ENCODE assay signal across 8 cellular contexts in the genomic region with DNA sequence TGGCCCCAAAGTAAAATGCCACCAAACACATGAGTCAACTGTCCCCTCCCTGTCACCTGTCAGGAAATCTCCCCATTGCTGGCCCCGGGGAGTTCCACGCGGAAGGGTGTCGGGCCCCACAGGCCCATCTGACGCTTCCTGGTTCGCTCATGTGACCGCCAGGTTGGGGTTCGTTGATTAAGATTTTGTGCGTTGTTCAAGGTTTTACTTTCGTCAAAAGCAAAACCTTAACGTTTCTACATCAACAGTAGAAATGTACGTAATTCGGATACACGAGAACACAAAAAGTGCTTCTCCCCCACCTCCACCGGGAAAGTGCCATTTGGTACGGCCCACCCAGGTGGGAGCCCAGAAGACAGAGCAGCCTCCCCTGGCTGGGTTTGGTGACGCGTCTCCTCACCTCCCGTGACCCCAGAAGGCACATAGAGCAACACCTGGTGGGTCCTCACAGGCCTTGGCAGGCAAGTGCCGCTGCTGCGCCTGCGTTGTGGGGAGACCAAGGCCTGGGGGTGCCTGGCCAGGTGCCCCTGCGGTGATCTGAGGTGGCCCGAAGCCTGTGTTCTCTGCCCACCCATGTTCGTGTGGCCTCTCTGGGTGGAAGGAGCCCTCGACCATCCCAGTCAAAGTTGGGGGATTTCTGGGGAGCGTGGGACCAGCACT.
DNase-seq lines count a peak whose midpoint lies in the region; ATAC-seq and TF ChIP-seq lines count a peak whose summit lies in the region.

No MANE protein-coding gene starts in this region.

- no peaks in the 10 kb centered on the region for H3K9me3 ChIP-seq in mammary epithelial cell (replicated peaks; ENCODE audit: insufficient read depth, low read length)

- H3K9me3 Mint-ChIP-seq in memory B cell, result no peaks in the 10 kb centered on the region

- CTCF ChIA-PET in mammary epithelial cell (lab: Charles Lee; ENCODE audit: low non-redundant PET), result no interaction called here

- dilution Hi-C loops in mammary epithelial cell (cut with HindIII; ENCODE audit: low sequenced_read_pairs), result loop anchor here (5.0 kb wide), 4 partner anchors 53 to 427 kb away; no protein-coding TSS in a partner anchor

- no peak overlapping the region for H3K27ac ChIP-seq in mammary epithelial cell (ENCODE audit: insufficient read depth, low read depth, low read length)

- no peak overlapping the region for H3K4me3 ChIP-seq in mammary epithelial cell (replicated peaks in 1 of 3; ENCODE audit: insufficient read depth in 1 of 3, low read depth in 2 of 3, low read length in 3 of 3)

- H3K79me2 ChIP-seq in mammary epithelial cell (ENCODE audit: insufficient read depth, low read length), result no peaks in the 10 kb centered on the region

- H3K9ac ChIP-seq in mammary epithelial cell (ENCODE audit: insufficient read depth, low read length), result no peak overlapping the region

- peaks cover 6% of the 10 kb centered on the region for H3K36me3 Mint-ChIP-seq in memory B cell

- ATAC-seq in HG02759 (IDR thresholded peaks at IDR 0.05; ENCODE audit: unreplicated experiment) (peak; percentile 33), memory B cell (ENCODE audit: low read depth) (peak; percentile 69), HG03457 (IDR thresholded peaks at IDR 0.05; ENCODE audit: unreplicated experiment) (no peak), left ventricle myocardium superior (no peak)

- no TSS peak for BruUV-seq in mammary epithelial cell (replicated peaks; lab: Mats Ljungman, UMichigan)

- peak overlapping the region; percentile 97 for H3K4me3 Mint-ChIP-seq in memory B cell

- peaks cover 40% of the 10 kb centered on the region for H3K4me1 Mint-ChIP-seq in memory B cell

- in situ Hi-C loops in GM13976 (cut with MboI; ENCODE audit: low sequenced_read_pairs, unreplicated experiment), result no loop called here
- in situ Hi-C loops in mammary epithelial cell (cut with MboI; ENCODE audit: low sequenced_read_pairs in 2 of 2), result no loop called here

- H3K4me1 ChIP-seq in mammary epithelial cell (ENCODE audit: insufficient read depth, low read length), result no peaks in the 10 kb centered on the region

- DNase-seq in GM13976 (ENCODE audit: low spot score), result peak; percentile 87
- peak; percentile 53 for DNase-seq in activated CD4-positive, alpha-beta T cell treated with anti-CD3 and anti-CD28 coated beads for 48 hours
- peak; percentile 90 to 94 for DNase-seq in memory B cell (ENCODE audit: low spot score in 2 of 2)
- DNase-seq in left ventricle myocardium superior, result no peak
- no peak for DNase-seq in mammary epithelial cell
- no peak for DNase-seq in SKM-1 treated with dmso at 0.1 percent for 144 hours (lab: John Stamatoyannopoulos, UW; ENCODE audit: unreplicated experiment)

- H3K27ac Mint-ChIP-seq in memory B cell, result peak overlapping the region; percentile 100

- no peak overlapping the region for H3K4me2 ChIP-seq in mammary epithelial cell (ENCODE audit: insufficient read depth, low read depth, low read length)

- WGBS in mammary epithelial cell (ENCODE audit: low coverage, missing lambda C conversion rate), result 98% methylated on average over 21 of the region's 27 CpGs

- intact Hi-C loops in left ventricle myocardium superior (cut with micrococcal nuclease) (no loop called here), mammary epithelial cell (cut with micrococcal nuclease) (no loop called here)

- TF ChIP-seq CTCF in GM13976 (IDR thresholded peaks at IDR 0.05; ENCODE audit: borderline replicate concordance, control extremely low read depth, extremely low read depth, insufficient read depth, missing control alignments) (no peak), mammary epithelial cell (conservative IDR thresholded peaks at IDR 0.05 in 1 of 2, IDR thresholded peaks at IDR 0.05 in 1 of 2; ENCODE audit: extremely low read depth in 1 of 2, insufficient read depth in 1 of 2, low read depth in 1 of 2, low read length in 2 of 2) (no peak)

- H3K27me3 Mint-ChIP-seq in memory B cell, result no peaks in the 10 kb centered on the region

- H3K36me3 ChIP-seq in mammary epithelial cell (ENCODE audit: insufficient read depth, low read length), result peaks cover 5% of the 10 kb centered on the region

- no peaks in the 10 kb centered on the region for H4K20me1 ChIP-seq in mammary epithelial cell (ENCODE audit: insufficient read depth, low read length)

- no peaks in the 10 kb centered on the region for H3K27me3 ChIP-seq in mammary epithelial cell (ENCODE audit: insufficient read depth, low read length)

- H2AFZ ChIP-seq in mammary epithelial cell (ENCODE audit: low read depth, low read length), result no peak overlapping the region

Comparison
In these comparisons a context has a peak if more than half of its experiments do, and no peak if none do; other contexts are left out.
1. DNase-seq: peak in GM13976 (single experiment), activated CD4-positive, alpha-beta T cell treated with anti-CD3 and anti-CD28 coated beads for 48 hours (single experiment) and memory B cell (2 of 2); none in left ventricle myocardium superior (single experiment), mammary epithelial cell (single experiment) and SKM-1 treated with dmso at 0.1 percent for 144 hours (single experiment).
2. ATAC-seq: peak in HG02759 (single experiment) and memory B cell (single experiment); none in HG03457 (single experiment) and left ventricle myocardium superior (single experiment).